Comparison of ENCODE assay signal across 9 cellular contexts in genomic region chr14:20690848-20691640, GRCh38. TPM values are rescaled to one million over a fixed set of nuclear protein-coding genes. Genes with fewer than 3 reads are reported as not detected.
DNase-seq lines count a peak whose midpoint lies in the region; ATAC-seq, FAIRE-seq and TF ChIP-seq lines count a peak whose summit lies in the region.
"Had no signal": no experiment of that assay in that cellular context is flagged by ENCODE, and none has a peak within 500 bp of the region (broad histone marks: within the 10 kb centered on the region; RNA-seq: fewer than 3 reads in every experiment).

No MANE protein-coding gene starts in this region.

- TF ChIP-seq CTCF in GM23338 (conservative IDR thresholded peaks at IDR 0.05; ENCODE audit: low read depth in 2 of 2) (peak; percentile 81 to 82), mammary epithelial cell (conservative IDR thresholded peaks at IDR 0.05 in 1 of 2, IDR thresholded peaks at IDR 0.05 in 1 of 2; ENCODE audit: extremely low read depth in 1 of 2, insufficient read depth in 1 of 2, low read depth in 1 of 2, low read length in 2 of 2) (peak; percentile 77 to 83), keratinocyte (optimal IDR thresholded peaks at IDR 0.05 in 1 of 3, IDR thresholded peaks at IDR 0.05 in 1 of 3, conservative IDR thresholded peaks at IDR 0.05 in 1 of 3; ENCODE audit: extremely low read depth in 1 of 3, insufficient read depth in 2 of 3, low read length in 3 of 3) (peak; percentile 67 to 88 (median 67))

- CTCF ChIA-PET in mammary epithelial cell (lab: Charles Lee; ENCODE audit: low non-redundant PET): interaction anchor here (0.5 to 1.1 kb wide), 8 partner anchors 28 to 348 kb away, joined by 3 to 9 read pairs (median 4); partner anchors contain the start of genes APEX1, OSGEP and PARP2

- H3K27me3 Mint-ChIP-seq in GM23338 (ENCODE audit: insufficient read depth, low read depth, poor library complexity): peaks cover 6% of the 10 kb centered on the region

- H3K9me1 ChIP-seq in keratinocyte (ENCODE audit: control insufficient read depth, extremely low read depth, insufficient read depth, low read length): no peaks in the 10 kb centered on the region

- FAIRE-seq in keratinocyte (lab: Jason Lieb, UNC): peak; percentile 81

- H3K9me2 ChIP-seq in GM23338 (ENCODE audit: insufficient read depth): no peaks in the 10 kb centered on the region

- H3K9me3 ChIP-seq in mammary epithelial cell (replicated peaks; ENCODE audit: insufficient read depth, low read length) (no peaks in the 10 kb centered on the region), keratinocyte (ENCODE audit: control insufficient read depth, low read depth, low read length) (no peaks in the 10 kb centered on the region)

- dilution Hi-C loops in mammary epithelial cell (cut with HindIII; ENCODE audit: low sequenced_read_pairs): no loop called here
- dilution Hi-C loops in keratinocyte (cut with MboI; ENCODE audit: extremely low pct_ligation_motif_present, low sequenced_read_pairs): no loop called here

- H3K27me3 ChIP-seq in GM23338 (ENCODE audit: insufficient read depth) (no peaks in the 10 kb centered on the region), mammary epithelial cell (ENCODE audit: insufficient read depth, low read length) (no peaks in the 10 kb centered on the region), keratinocyte (ENCODE audit: control insufficient read depth, extremely low read depth, insufficient read depth, low read length) (no peaks in the 10 kb centered on the region)

- H2AFZ ChIP-seq in GM23338 (no peak overlapping the region), mammary epithelial cell (ENCODE audit: low read depth, low read length) (peak overlapping the region; percentile 35), keratinocyte (ENCODE audit: control insufficient read depth, low read length) (peak overlapping the region; percentile 82)

- DNase-seq in DMS79 treated with DMSO at 0.1 percent for 48 hours (lab: John Stamatoyannopoulos, UW) (peak; percentile 86), GM23338 (ENCODE audit: low spot score) (peak; percentile 80), NCI-H146 treated with DMSO at 0.1 percent for 48 hours (lab: John Stamatoyannopoulos, UW; ENCODE audit: unreplicated experiment) (peak; percentile 17), SW480 (ENCODE audit: low spot score) (peak; percentile 87), mammary epithelial cell (peak; percentile 65), keratinocyte (ENCODE audit: low read depth, low spot score) (no peak), posterior vena cava (ENCODE audit: low spot score) (no peak)
- peak; percentile 55 for DNase-seq in stimulated activated CD4-positive, alpha-beta T cell treated with anti-CD3 and anti-CD28 coated beads, Interleukin-4, amount 100 ng/mL, for 24 hours

- H3K27ac ChIP-seq in GM23338 (ENCODE audit: low read depth) (no peak overlapping the region), mammary epithelial cell (ENCODE audit: insufficient read depth, low read depth, low read length) (no peak overlapping the region), keratinocyte (ENCODE audit: control insufficient read depth, insufficient read depth, low read length) (no peak overlapping the region)

- H3K36me3 Mint-ChIP-seq in GM23338 (ENCODE audit: low read depth): peaks cover 45% of the 10 kb centered on the region

- H3K4me2 ChIP-seq in GM23338 (no peak overlapping the region), mammary epithelial cell (ENCODE audit: insufficient read depth, low read depth, low read length) (peak overlapping the region; percentile 22), keratinocyte (ENCODE audit: control insufficient read depth, extremely low read depth, insufficient read depth, low read depth, low read length) (peak overlapping the region; percentile 70)

- H3K79me2 ChIP-seq in GM23338 (replicated peaks; ENCODE audit: insufficient read depth) (no peaks in the 10 kb centered on the region), mammary epithelial cell (ENCODE audit: insufficient read depth, low read length) (no peaks in the 10 kb centered on the region), keratinocyte (ENCODE audit: control insufficient read depth, insufficient read depth, low read length) (no peaks in the 10 kb centered on the region)

- intact Hi-C loops in mammary epithelial cell (cut with micrococcal nuclease): loop anchor here (1.0 to 5.0 kb wide), 5 partner anchors 28 to 416 kb away; no protein-coding TSS in a partner anchor
- intact Hi-C loops in posterior vena cava (cut with DNase I): no loop called here

- ATAC-seq in GM23338: peak; percentile 84

- H3K4me3 ChIP-seq in GM23338: no peak overlapping the region
- no peak overlapping the region for H3K4me3 ChIP-seq in mammary epithelial cell (replicated peaks in 1 of 3; ENCODE audit: insufficient read depth in 1 of 3, low read depth in 2 of 3, low read length in 3 of 3)
- peak overlapping the region in 1 of 3 experiments; percentile 30 for H3K4me3 ChIP-seq in keratinocyte (ENCODE audit: control insufficient read depth in 2 of 3, extremely low read depth in 1 of 3, insufficient read depth in 2 of 3, low read depth in 1 of 3, low read length in 3 of 3)

- H4K20me1 ChIP-seq in GM23338 (replicated peaks; ENCODE audit: insufficient read depth) (no peaks in the 10 kb centered on the region), mammary epithelial cell (ENCODE audit: insufficient read depth, low read length) (no peaks in the 10 kb centered on the region), keratinocyte (ENCODE audit: control insufficient read depth, extremely low read depth, insufficient read depth, low read length) (no peaks in the 10 kb centered on the region)

- H3F3A ChIP-seq in GM23338 (replicated peaks; ENCODE audit: low read depth): no peaks in the 10 kb centered on the region

- H3K4me1 ChIP-seq in GM23338 (ENCODE audit: insufficient read depth): no peaks in the 10 kb centered on the region; the same call in 1 of the 2 replicates
- H3K4me1 ChIP-seq in mammary epithelial cell (ENCODE audit: insufficient read depth, low read length): no peaks in the 10 kb centered on the region
- no peaks in the 10 kb centered on the region for H3K4me1 ChIP-seq in keratinocyte (ENCODE audit: control insufficient read depth, extremely low read depth, insufficient read depth, low read length)

- H3K27ac Mint-ChIP-seq in GM23338: no peak overlapping the region

- WGBS in mammary epithelial cell (ENCODE audit: low coverage, missing lambda C conversion rate): 16% methylated on average over 9 of the region's 9 CpGs

- no peaks in the 10 kb centered on the region; the same call in 2 of the 3 replicates for H3K9me3 Mint-ChIP-seq in GM23338

- in situ Hi-C loops in mammary epithelial cell (cut with MboI; ENCODE audit: low sequenced_read_pairs in 2 of 2): loop anchor here in 1 of 2 donors (10.0 to 25.0 kb wide), 3 partner anchors 274 to 396 kb away; partner anchors contain the start of genes CCNB1IP1, PARP2 and ZNF219

- H3K4me1 Mint-ChIP-seq in GM23338: peaks cover 15% of the 10 kb centered on the region

- no peak overlapping the region for H3K9ac ChIP-seq in mammary epithelial cell (ENCODE audit: insufficient read depth, low read length)
- no peak overlapping the region for H3K9ac ChIP-seq in keratinocyte (ENCODE audit: control insufficient read depth, extremely low read depth, insufficient read depth, low read length)

- no peaks in the 10 kb centered on the region for H3K36me3 ChIP-seq in GM23338 (ENCODE audit: insufficient read depth)
- H3K36me3 ChIP-seq in mammary epithelial cell (ENCODE audit: insufficient read depth, low read length): no peaks in the 10 kb centered on the region
- H3K36me3 ChIP-seq in keratinocyte (ENCODE audit: control insufficient read depth in 2 of 2, extremely low read depth in 1 of 2, insufficient read depth in 2 of 2, low read length in 2 of 2): no peaks in the 10 kb centered on the region

- no peak overlapping the region; the same call in 2 of the 3 replicates for H3K4me3 Mint-ChIP-seq in GM23338

- no TSS peak for BruUV-seq in mammary epithelial cell (replicated peaks; lab: Mats Ljungman, UMichigan)

RNA-seq across cellular contexts. Expression of gene ANG, which starts 2.5 kb away (rescaled TPM):
- total RNA-seq in GM23338 (2014; rRNA removed; shearing (Covaris generic)): 2.3 and 5.1 TPM in 2 replicates
- polyA plus RNA-seq in GM23338 (2016; fragmentation: Nextera tagmentation; extraction: Ambion mirVana) (3.7 and 5.0 TPM in 2 replicates), mammary epithelial cell (4.1 TPM), keratinocyte (3.7 to 4.4 TPM (median 4.0 TPM) in 3 replicates)
- total RNA-seq in mammary epithelial cell (1 to 10 TPM; 2.5 to 3.7 TPM), posterior vena cava (10 to 100 TPM; 11.5 to 18.0 TPM)
- polyA minus RNA-seq in mammary epithelial cell (not detected), keratinocyte (1.9 to 4.0 TPM (median 2.3 TPM) in 3 replicates)
- 1.1 TPM for polyA plus RNA-seq in keratinocyte (2011; ENCODE audit: low read depth)
- polyA plus RNA-seq in keratinocyte (2011; cell fraction: cytosol; rRNA removed): 2.3 and 3.0 TPM in 2 replicates
- polyA plus RNA-seq in keratinocyte (2011; cell fraction: nucleus; rRNA removed): 4.1 and 5.8 TPM in 2 replicates
- 3.0 and 9.3 TPM in 2 replicates for polyA plus RNA-seq in keratinocyte (2012; ENCODE audit: low replicate concordance)
- polyA minus RNA-seq in keratinocyte (2011; cell fraction: cytosol; rRNA and poly(A)+ RNA removed): 3.6 TPM
- polyA minus RNA-seq in keratinocyte (2011; cell fraction: nucleus; rRNA and poly(A)+ RNA removed): 0.95 and 1.1 TPM in 2 replicates

RNA-seq across cellular contexts. Expression of gene RNASE4, which starts 6.7 kb away (rescaled TPM):
- total RNA-seq in GM23338 (2014; rRNA removed; shearing (Covaris generic)): 1.6 and 2.0 TPM in 2 replicates
- polyA plus RNA-seq in GM23338 (2016; fragmentation: Nextera tagmentation; extraction: Ambion mirVana) (0.29 and 0.45 TPM in 2 replicates), mammary epithelial cell (8.5 TPM), keratinocyte (5.5 to 12.8 TPM (median 9.5 TPM) in 3 replicates)
- total RNA-seq in mammary epithelial cell (10 to 100 TPM in 1 of 2 donors, 1 to 10 TPM in 1; 2.7 to 10.3 TPM), posterior vena cava (10 to 100 TPM; 42.3 to 44.3 TPM)
- polyA minus RNA-seq in mammary epithelial cell (not detected), keratinocyte (1.7 to 6.6 TPM (median 5.3 TPM) in 3 replicates)
- 3.5 TPM for polyA plus RNA-seq in keratinocyte (2011; ENCODE audit: low read depth)
- polyA plus RNA-seq in keratinocyte (2011; cell fraction: cytosol; rRNA removed): 4.5 and 6.7 TPM in 2 replicates
- polyA plus RNA-seq in keratinocyte (2011; cell fraction: nucleus; rRNA removed): 12.6 and 16.3 TPM in 2 replicates
- polyA plus RNA-seq in keratinocyte (2012; ENCODE audit: low replicate concordance): 3.5 and 7.1 TPM in 2 replicates
- polyA minus RNA-seq in keratinocyte (2011; cell fraction: cytosol; rRNA and poly(A)+ RNA removed): not detected
- polyA minus RNA-seq in keratinocyte (2011; cell fraction: nucleus; rRNA and poly(A)+ RNA removed): 3.7 and 4.8 TPM in 2 replicates

RNA-seq across cellular contexts. Expression of gene OR6S1, which starts 49.6 kb away (rescaled TPM):
- not detected in 2 replicates for total RNA-seq in GM23338 (2014; rRNA removed; shearing (Covaris generic))
- polyA plus RNA-seq in GM23338 (2016; fragmentation: Nextera tagmentation; extraction: Ambion mirVana) (not detected in 2 replicates), mammary epithelial cell (not detected), keratinocyte (not detected in 3 replicates)
- total RNA-seq in mammary epithelial cell (not detected), posterior vena cava (not detected)
- polyA minus RNA-seq in mammary epithelial cell (not detected), keratinocyte (not detected in 3 replicates)
- polyA plus RNA-seq in keratinocyte (2011; ENCODE audit: low read depth): not detected
- polyA plus RNA-seq in keratinocyte (2011; cell fraction: cytosol; rRNA removed): not detected in 2 replicates
- not detected in 2 replicates for polyA plus RNA-seq in keratinocyte (2011; cell fraction: nucleus; rRNA removed)
- polyA plus RNA-seq in keratinocyte (2012; ENCODE audit: low replicate concordance): not detected in 2 replicates
- not detected for polyA minus RNA-seq in keratinocyte (2011; cell fraction: cytosol; rRNA and poly(A)+ RNA removed)
- polyA minus RNA-seq in keratinocyte (2011; cell fraction: nucleus; rRNA and poly(A)+ RNA removed): not detected in 2 replicates
- total RNA-seq: temporal lobe had no signal

RNA-seq across cellular contexts. Expression of gene EDDM3A, which starts 54.6 kb away (rescaled TPM):
- not detected in 2 replicates for total RNA-seq in GM23338 (2014; rRNA removed; shearing (Covaris generic))
- not detected in 2 replicates for polyA plus RNA-seq in GM23338 (2016; fragmentation: Nextera tagmentation; extraction: Ambion mirVana)
- not detected for total RNA-seq in mammary epithelial cell
- polyA plus RNA-seq in mammary epithelial cell: not detected
- not detected for polyA minus RNA-seq in mammary epithelial cell
- polyA plus RNA-seq in keratinocyte: not detected in 3 replicates
- polyA plus RNA-seq in keratinocyte (2011; ENCODE audit: low read depth): not detected
- polyA plus RNA-seq in keratinocyte (2011; cell fraction: cytosol; rRNA removed): not detected in 2 replicates
- not detected in 2 replicates for polyA plus RNA-seq in keratinocyte (2011; cell fraction: nucleus; rRNA removed)
- polyA plus RNA-seq in keratinocyte (2012; ENCODE audit: low replicate concordance): not detected in 2 replicates
- polyA minus RNA-seq in keratinocyte: not detected in 3 replicates
- not detected for polyA minus RNA-seq in keratinocyte (2011; cell fraction: cytosol; rRNA and poly(A)+ RNA removed)
- not detected in 2 replicates for polyA minus RNA-seq in keratinocyte (2011; cell fraction: nucleus; rRNA and poly(A)+ RNA removed)
- not detected for total RNA-seq in posterior vena cava
- total RNA-seq: temporal lobe had no signal

Comparison
In these comparisons a context has a peak if more than half of its experiments do, and no peak if none do; other contexts are left out.
1. DNase-seq: peak in DMS79 treated with DMSO at 0.1 percent for 48 hours (single experiment), GM23338 (single experiment), NCI-H146 treated with DMSO at 0.1 percent for 48 hours (single experiment), SW480 (single experiment), mammary epithelial cell (single experiment) and stimulated activated CD4-positive, alpha-beta T cell treated with anti-CD3 and anti-CD28 coated beads, Interleukin-4, amount 100 ng/mL, for 24 hours (single experiment); none in keratinocyte (single experiment) and posterior vena cava (single experiment).
2. Peak in every context shown above with its lines, with median percentiles within 50 percentile points of each other: CTCF ChIP-seq.